ENCODE assay signal across 11 cellular contexts in genomic region chr9:129898205-129898604, GRCh38.
DNase-seq lines count a peak whose midpoint lies in the region; ATAC-seq and TF ChIP-seq lines count a peak whose summit lies in the region.
"Had no signal": no experiment of that assay in that cellular context is flagged by ENCODE, and none has a peak within 500 bp of the region (broad histone marks: within the 10 kb centered on the region; RNA-seq: fewer than 3 reads in every experiment).

No MANE protein-coding gene starts in this region.

- in situ Hi-C loops in SK-MEL-5 (cut with HindIII; ENCODE audit: low pct_unique_long_range_greater_than_20kb, low sequenced_read_pairs): no loop called here

- no peaks in the 10 kb centered on the region for H3K79me2 ChIP-seq in OCI-LY7 (ENCODE audit: insufficient read depth, low read depth, low read length)

- DNase-seq in heart left ventricle: peak in 2 of 5 donors; percentile 19 to 39
- no peak for DNase-seq in right atrium auricular region (ENCODE audit: low spot score)
- DNase-seq in SK-MEL-5 (ENCODE audit: low read depth, low spot score): peak; percentile 34
- DNase-seq in esophagus muscularis mucosa (ENCODE audit: extremely low spot score): no peak
- DNase-seq in NOMO-1 treated with dmso at 0.1 percent for 144 hours (lab: John Stamatoyannopoulos, UW; ENCODE audit: unreplicated experiment): no peak
- DNase-seq in OCI-LY7 (ENCODE audit: low spot score): no peak
- DNase-seq: activated gamma-delta T cell treated with Interleukin-2 at 50 U/mL for 16 hours, NCI-H69, right lobe of liver had no signal

- H3K9me2 ChIP-seq in OCI-LY7 (ENCODE audit: insufficient read depth, low read length): no peaks in the 10 kb centered on the region

- H2AFZ ChIP-seq in OCI-LY7 (ENCODE audit: low read length): no peak overlapping the region

- no peak for TF ChIP-seq EP300 in esophagus muscularis mucosa (IDR thresholded peaks at IDR 0.05)

- intact Hi-C loops in heart left ventricle (cut with DNase I) (no loop called here), esophagus muscularis mucosa (cut with DNase I) (no loop called here), OCI-LY7 (cut with micrococcal nuclease; ENCODE audit: unreplicated experiment) (no loop called here)

- no TSS peak for BruUV-seq in OCI-LY7 (replicated peaks; lab: Mats Ljungman, UMichigan)

- H3K4me1 ChIP-seq in heart left ventricle (peaks cover 0 to 15% (median 0%) of the 10 kb centered on the region in 12 donors), right atrium auricular region (peaks cover 0 to 6% of the 10 kb centered on the region in 2 donors), esophagus muscularis mucosa (peaks cover 0 to 23% (median 20%) of the 10 kb centered on the region in 4 donors), thymus (ENCODE audit: control insufficient read depth, insufficient read depth, low read length) (peaks cover 27% of the 10 kb centered on the region), OCI-LY7 (ENCODE audit: insufficient read depth, low read length, poor library complexity, severe bottlenecking) (peaks cover 12% of the 10 kb centered on the region)
- H3K4me1 ChIP-seq: right lobe of liver had no signal

- 75 to 82% (median 80%) methylated on average over 7 of the region's 7 CpGs for WGBS in heart left ventricle, 4 donors
- WGBS in esophagus muscularis mucosa: 81% methylated on average over 7 of the region's 7 CpGs
- WGBS in thymus: 96% methylated on average over 7 of the region's 7 CpGs

- TF ChIP-seq POLR2A in heart left ventricle (IDR thresholded peaks at IDR 0.05): no peak
- no peak for TF ChIP-seq POLR2A in esophagus muscularis mucosa (IDR thresholded peaks at IDR 0.05; ENCODE audit: low read depth)

- POLR2A ChIA-PET in OCI-LY7 (lab: Charles Lee): interaction anchor here (0.7 to 1.5 kb wide), 2 partner anchors 9 to 10 kb away, joined by 3 to 4 read pairs; no protein-coding TSS in a partner anchor

- TF ChIP-seq CTCF in heart left ventricle (IDR thresholded peaks at IDR 0.05): no peak
- no peak for TF ChIP-seq CTCF in right atrium auricular region (IDR thresholded peaks at IDR 0.05)
- no peak for TF ChIP-seq CTCF in esophagus muscularis mucosa (IDR thresholded peaks at IDR 0.05)
- TF ChIP-seq CTCF in OCI-LY7 (conservative IDR thresholded peaks at IDR 0.05; ENCODE audit: low read length): no peak

- H3K36me3 ChIP-seq in heart left ventricle: peaks cover 3 to 91% (median 63%) of the 10 kb centered on the region in 9 donors
- H3K36me3 ChIP-seq in right atrium auricular region: peaks cover 35% of the 10 kb centered on the region
- peaks cover 59 to 95% (median 78%) of the 10 kb centered on the region in 4 donors for H3K36me3 ChIP-seq in esophagus muscularis mucosa
- H3K36me3 ChIP-seq in thymus (ENCODE audit: control insufficient read depth, insufficient read depth): peaks cover 46% of the 10 kb centered on the region
- peaks cover 94% of the 10 kb centered on the region for H3K36me3 ChIP-seq in OCI-LY7 (ENCODE audit: insufficient read depth, low read length)

- no peak overlapping the region for H3K4me3 ChIP-seq in heart left ventricle
- H3K4me3 ChIP-seq in right atrium auricular region: no peak overlapping the region
- no peak overlapping the region for H3K4me3 ChIP-seq in esophagus muscularis mucosa
- H3K4me3 ChIP-seq in thymus (ENCODE audit: low read length): no peak overlapping the region
- no peak overlapping the region for H3K4me3 ChIP-seq in OCI-LY7 (ENCODE audit: low read depth, low read length, poor library complexity, severe bottlenecking)
- H3K4me3 ChIP-seq: right lobe of liver had no signal

- H3K9me3 ChIP-seq in heart left ventricle: no peaks in the 10 kb centered on the region
- no peaks in the 10 kb centered on the region for H3K9me3 ChIP-seq in right atrium auricular region
- no peaks in the 10 kb centered on the region for H3K9me3 ChIP-seq in esophagus muscularis mucosa
- no peaks in the 10 kb centered on the region for H3K9me3 ChIP-seq in thymus (ENCODE audit: control insufficient read depth)
- H3K9me3 ChIP-seq in OCI-LY7 (ENCODE audit: low read length): no peaks in the 10 kb centered on the region
- H3K9me3 ChIP-seq: right lobe of liver had no signal

- no peak overlapping the region for H3K4me2 ChIP-seq in OCI-LY7 (ENCODE audit: low read length)

- H3K27me3 ChIP-seq in heart left ventricle (no peaks in the 10 kb centered on the region), right atrium auricular region (no peaks in the 10 kb centered on the region), esophagus muscularis mucosa (no peaks in the 10 kb centered on the region), thymus (ENCODE audit: control insufficient read depth, insufficient read depth) (no peaks in the 10 kb centered on the region)
- H3K27me3 ChIP-seq: right lobe of liver had no signal

- H3K27ac ChIP-seq in heart left ventricle (no peak overlapping the region), right atrium auricular region (no peak overlapping the region), esophagus muscularis mucosa (replicated peaks in 1 of 4) (peak overlapping the region in 3 of 4 donors; percentile 12 to 44 (median 42)), thymus (ENCODE audit: low read depth) (peak overlapping the region; percentile 25), OCI-LY7 (ENCODE audit: low read depth, low read length, poor library complexity, severe bottlenecking) (no peak overlapping the region)
- H3K27ac ChIP-seq: right lobe of liver had no signal

- no peaks in the 10 kb centered on the region; the same call in 1 of the 2 replicates for H4K20me1 ChIP-seq in OCI-LY7 (ENCODE audit: insufficient read depth, low read length)

- CTCF ChIA-PET in OCI-LY7 (lab: Charles Lee; ENCODE audit: unreplicated experiment): no interaction called here

- peak in 3 of 4 donors; percentile 37 to 46 (median 38) for ATAC-seq in heart left ventricle
- no peak for ATAC-seq in HG02623 (IDR thresholded peaks at IDR 0.05; ENCODE audit: unreplicated experiment)

Comparison
In these comparisons a context has a peak if more than half of its experiments do, and no peak if none do; other contexts are left out.
1. H3K27ac ChIP-seq: peak in esophagus muscularis mucosa (3 of 4) and thymus (single experiment); none in heart left ventricle (0 of 12), right atrium auricular region (0 of 2) and OCI-LY7 (single experiment).